21 cellular contexts compared by ENCODE assay signal in genomic region chr3:124974691-124975090, GRCh38. TPM values are rescaled to one million over a fixed set of nuclear protein-coding genes. Genes with fewer than 3 reads are reported as not detected.
A peak's percentile ranks its signal among the peaks of the same experiment; 100 is the strongest.
DNase-seq lines count a peak whose midpoint lies in the region; ATAC-seq, FAIRE-seq and TF ChIP-seq lines count a peak whose summit lies in the region.
"Had no signal": no experiment of that assay in that cellular context is flagged by ENCODE, and none has a peak within 500 bp of the region (broad histone marks: within the 10 kb centered on the region; RNA-seq: fewer than 3 reads in every experiment).

No MANE protein-coding gene starts in this region.

- ATAC-seq in HCT116 (peak; percentile 53), HG03039 (IDR thresholded peaks at IDR 0.05; ENCODE audit: unreplicated experiment) (no peak)
- ATAC-seq: Right ventricle myocardium inferior had no signal

- H3K79me2 ChIP-seq in HCT116 (ENCODE audit: insufficient read depth, low read length), result no peaks in the 10 kb centered on the region

- H3K4me1 ChIP-seq in HCT116 (ENCODE audit: control insufficient read depth in 1 of 2, insufficient read depth in 2 of 2, low read length in 2 of 2) (peaks cover 0 to 10% of the 10 kb centered on the region in 2 experiments; a peak in 2 of 4 replicates), small intestine (ENCODE audit: control insufficient read depth in 2 of 2, insufficient read depth in 1 of 2, low read depth in 1 of 2, low read length in 1 of 2) (peaks cover 9% of the 10 kb centered on the region in 2 donors)

- H3K4me3 ChIP-seq in HCT116 (replicated peaks in 1 of 2; ENCODE audit: low read depth in 1 of 2, low read length in 2 of 2) (no peak overlapping the region), small intestine (ENCODE audit: low read depth in 1 of 2, low read length in 2 of 2) (no peak overlapping the region)

- CTCF ChIA-PET in HCT116 (lab: Charles Lee), result no interaction called here

- no TSS peak for BruUV-seq in HCT116 (replicated peaks; lab: Mats Ljungman, UMichigan)

- no peaks in the 10 kb centered on the region for H3K9me3 ChIP-seq in HCT116 (ENCODE audit: control insufficient read depth in 1 of 2, insufficient read depth in 1 of 2, low read depth in 1 of 2, low read length in 2 of 2)
- no peaks in the 10 kb centered on the region for H3K9me3 ChIP-seq in small intestine (ENCODE audit: control insufficient read depth, low read depth)

- H3K27ac ChIP-seq in HCT116 (ENCODE audit: low read depth, low read length), result no peak overlapping the region
- peak overlapping the region; percentile 57 to 63 for H3K27ac ChIP-seq in small intestine (ENCODE audit: low read depth in 1 of 2, low read length in 1 of 2)
- H3K27ac ChIP-seq: C4-2B, HL-60 had no signal

- TF ChIP-seq RAD21 in HCT116 (IDR thresholded peaks at IDR 0.05; ENCODE audit: low read depth), result no peak

- WGBS in small intestine, 3 donors, result 88 to 91% (median 90%) methylated on average over 2 of the region's 2 CpGs

- intact Hi-C loops in HCT116 (cut with micrococcal nuclease), result no loop called here

- H2AFZ ChIP-seq in HCT116 (ENCODE audit: low read depth, low read length, poor library complexity, severe bottlenecking), result no peak overlapping the region

- no peaks in the 10 kb centered on the region for H4K20me1 ChIP-seq in HCT116 (ENCODE audit: insufficient read depth)

- RAD21 ChIA-PET in HCT116 (lab: Charles Lee; ENCODE audit: low non-redundant PET in 1 of 2, low total read pairs in 2 of 2, uncharacterized antibody in 2 of 2, unreplicated experiment in 2 of 2), result no interaction called here

- no peaks in the 10 kb centered on the region for H3K36me3 ChIP-seq in HCT116 (ENCODE audit: control insufficient read depth in 1 of 2, insufficient read depth in 2 of 2, low read length in 2 of 2)
- no peaks in the 10 kb centered on the region for H3K36me3 ChIP-seq in small intestine (ENCODE audit: control insufficient read depth in 2 of 2, insufficient read depth in 2 of 2, low read length in 2 of 2)

- no peak for TF ChIP-seq POLR2A in HCT116 (IDR thresholded peaks at IDR 0.05; ENCODE audit: borderline replicate concordance, extremely low read depth, insufficient read depth, insufficient read length)

- H3K27me3 ChIP-seq in HCT116 (ENCODE audit: insufficient read depth, low read length) (no peaks in the 10 kb centered on the region), small intestine (ENCODE audit: control insufficient read depth in 2 of 2, insufficient read depth in 2 of 2, low read length in 2 of 2) (no peaks in the 10 kb centered on the region)

- no peak overlapping the region for H3K9ac ChIP-seq in HCT116 (ENCODE audit: low read length)

- no peak for DNase-seq in HCT116 (ENCODE audit: low read depth, low spot score)
- peak; percentile 90 for DNase-seq in SW480 (ENCODE audit: low spot score)
- peak; percentile 60 for DNase-seq in islet precursor cell
- peak; percentile 74 for DNase-seq in small intestine
- no peak for DNase-seq in GM20000 (ENCODE audit: low spot score)
- DNase-seq in medulla oblongata (ENCODE audit: extremely low spot score), result no peak
- DNase-seq: DMS79, H7, HFFc6, NCI-H1092, NCI-H1436, NCI-H1930, NCI-H2227 treated with DMSO at 0.1 percent for 48 hours, NCI-H510A, NCI-H748 treated with DMSO at 0.1 percent for 48 hours had no signal

- no peak for FAIRE-seq in small intestine (lab: Jason Lieb, UNC)
- FAIRE-seq: A204.1 had no signal

- no peaks in the 10 kb centered on the region for H3K9me2 ChIP-seq in HCT116 (ENCODE audit: insufficient read depth)

- POLR2A ChIA-PET in HCT116 (lab: Charles Lee), result no interaction called here

- TF ChIP-seq CTCF in HCT116 (IDR thresholded peaks at IDR 0.05 in 2 of 3, conservative IDR thresholded peaks at IDR 0.05 in 1 of 3; ENCODE audit: borderline replicate concordance in 1 of 3, insufficient read depth in 1 of 3, low read depth in 2 of 3, low read length in 2 of 3) (no peak), GM20000 (IDR thresholded peaks at IDR 0.05; ENCODE audit: extremely low read depth, missing control alignments) (no peak)

- no peak overlapping the region for H3K4me2 ChIP-seq in HCT116 (ENCODE audit: low read length)

TF ChIP-seq in HCT116, 20 proteins besides CTCF, POLR2A, EP300 and RAD21:
- TF ChIP-seq ZNF274 (IDR thresholded peaks at IDR 0.05; ENCODE audit: low read depth, low read length), result no peak
- no peak for TF ChIP-seq CEBPB (IDR thresholded peaks at IDR 0.05; ENCODE audit: low read depth)
- no peak for TF ChIP-seq EZH2phosphoT487 (IDR thresholded peaks at IDR 0.05; ENCODE audit: borderline replicate concordance)
- TF ChIP-seq POLR2AphosphoS5 (IDR thresholded peaks at IDR 0.05; ENCODE audit: low read depth, low read length), result no peak
- no peak for TF ChIP-seq TCF7L2 (IDR thresholded peaks at IDR 0.05; ENCODE audit: borderline replicate concordance, extremely low read depth, insufficient read depth, insufficient read length)
- TF ChIP-seq JUND (IDR thresholded peaks at IDR 0.05), result no peak

RNA-seq across cellular contexts. Expression of gene MUC13, which starts 40.1 kb away (rescaled TPM):
- 0.44 TPM for total RNA-seq in HCT116 (2021; ENCODE audit: unreplicated experiment)
- 0.22 and 0.29 TPM in 2 replicates for polyA plus RNA-seq in HCT116 (2012)
- 100 to 1,000 TPM; 178 to 547 (median 269) TPM for polyA plus RNA-seq in small intestine
- total RNA-seq: H7, OCI-LY7, Right ventricle myocardium inferior had no signal

Comparison
In these comparisons a context has a peak if more than half of its experiments do, and no peak if none do; other contexts are left out.
1. DNase-seq: peak in SW480 (single experiment), islet precursor cell (single experiment) and small intestine (single experiment); none in HCT116 (single experiment), GM20000 (single experiment) and medulla oblongata (single experiment).